8 cellular contexts compared by ENCODE assay signal in the genomic region with DNA sequence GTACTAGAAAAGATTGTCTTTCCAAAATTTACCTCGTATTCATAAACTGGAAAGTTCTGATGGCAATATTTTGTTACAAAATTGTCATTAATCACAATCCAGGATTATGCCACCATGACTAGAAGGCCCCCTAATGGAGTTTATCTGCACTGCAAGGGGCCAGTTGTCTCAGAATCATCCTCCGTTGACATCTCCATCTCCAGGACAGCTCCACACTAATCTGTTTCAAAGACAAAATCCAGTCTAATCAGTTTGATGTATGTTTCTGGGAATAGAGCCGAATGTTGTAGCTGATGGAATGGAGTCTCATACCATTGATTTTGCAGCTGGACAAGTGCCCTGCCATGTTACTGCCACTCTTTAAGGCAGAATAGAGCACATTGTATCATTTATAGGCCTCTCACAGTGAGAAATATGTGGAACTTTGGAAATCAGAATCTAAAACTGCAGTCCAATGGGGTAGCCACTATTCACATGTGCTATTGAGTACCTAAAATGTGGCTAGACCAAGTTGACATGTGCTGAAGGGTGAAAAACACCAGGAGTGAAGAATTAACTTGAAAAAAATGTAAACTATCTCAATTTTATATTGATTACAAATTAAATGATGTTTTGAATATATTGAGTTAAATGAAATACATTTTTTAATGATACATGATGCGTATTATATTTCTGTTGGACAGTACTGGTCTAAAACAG. TPM values are rescaled to one million over a fixed set of nuclear protein-coding genes. Genes with fewer than 3 reads are reported as not detected.
A peak's percentile ranks its signal among the peaks of the same experiment; 100 is the strongest.
DNase-seq lines count a peak whose midpoint lies in the region; ATAC-seq and TF ChIP-seq lines count a peak whose summit lies in the region.

No MANE protein-coding gene starts in this region.

- H3K79me2 ChIP-seq in GM23338 (replicated peaks; ENCODE audit: insufficient read depth): peaks cover under 1% of the 10 kb centered on the region; the same call in 1 of the 2 replicates

- H3K27ac Mint-ChIP-seq in GM23338 (no peak overlapping the region), WTC11 (peak overlapping the region; percentile 85)

- H4K20me1 ChIP-seq in GM23338 (replicated peaks; ENCODE audit: insufficient read depth): no peaks in the 10 kb centered on the region

- ATAC-seq in GM23338 (peak; percentile 57), WTC11 (peak; percentile 16; the same call in 1 of the 2 replicates), GM19463 (IDR thresholded peaks at IDR 0.05; ENCODE audit: unreplicated experiment) (no peak)

- no peak overlapping the region for H3K4me2 ChIP-seq in GM23338

- H3K4me1 Mint-ChIP-seq in GM23338 (peaks cover 47% of the 10 kb centered on the region), WTC11 (peaks cover 55% of the 10 kb centered on the region)

- CTCF ChIA-PET in AG04450 (lab: Charles Lee): interaction anchor here (0.6 to 2.2 kb wide), 5 partner anchors 79 to 300 kb away, joined by 3 to 12 read pairs (median 6); no protein-coding TSS in a partner anchor
- CTCF ChIA-PET in WTC11 (lab: Charles Lee): interaction anchor here (0.6 to 2.5 kb wide), 16 partner anchors 10 to 302 kb away, joined by 3 to 18 read pairs (median 4); a partner anchor contains a TSS

- H3K36me3 Mint-ChIP-seq in GM23338 (ENCODE audit: low read depth) (peaks cover 76% of the 10 kb centered on the region), WTC11 (peaks cover 62% of the 10 kb centered on the region)

- H3K9me3 ChIP-seq in AG04450 (ENCODE audit: control insufficient read depth, insufficient read depth, low read length) (no peaks in the 10 kb centered on the region), prostate gland (no peaks in the 10 kb centered on the region)

- no peak for TF ChIP-seq POLR2A in prostate gland (IDR thresholded peaks at IDR 0.05)

- TF ChIP-seq CTCF in AG04450 (IDR thresholded peaks at IDR 0.05; ENCODE audit: low read depth, low read length) (peak; percentile 47), GM23338 (conservative IDR thresholded peaks at IDR 0.05; ENCODE audit: low read depth in 2 of 2) (peak; percentile 63 to 84), WTC11 (IDR thresholded peaks at IDR 0.05) (peak; percentile 60), prostate gland (IDR thresholded peaks at IDR 0.05) (no peak)

- H3K9me3 Mint-ChIP-seq in GM23338: no peaks in the 10 kb centered on the region; the same call in 2 of the 3 replicates
- H3K9me3 Mint-ChIP-seq in WTC11: no peaks in the 10 kb centered on the region

- H3K4me3 Mint-ChIP-seq in GM23338 (no peak overlapping the region), WTC11 (no peak overlapping the region)

- H3K4me3 ChIP-seq in AG04450 (ENCODE audit: low read depth, low read length) (no peak overlapping the region), GM23338 (no peak overlapping the region), prostate gland (no peak overlapping the region)

- intact Hi-C loops in prostate gland (cut with DNase I): no loop called here

- no peaks in the 10 kb centered on the region for H3K9me2 ChIP-seq in GM23338 (ENCODE audit: insufficient read depth)

- H3K4me1 ChIP-seq in GM23338 (ENCODE audit: insufficient read depth) (peaks cover 16% of the 10 kb centered on the region), prostate gland (replicated peaks) (no peaks in the 10 kb centered on the region)

- H3K27me3 Mint-ChIP-seq in GM23338 (ENCODE audit: insufficient read depth, low read depth, poor library complexity) (peaks cover 7% of the 10 kb centered on the region), WTC11 (ENCODE audit: low read depth) (no peaks in the 10 kb centered on the region)

- H3K27ac ChIP-seq in AG04450 (ENCODE audit: low read depth, low read length): no peak overlapping the region
- peak overlapping the region; percentile 88 for H3K27ac ChIP-seq in GM23338 (ENCODE audit: low read depth)
- H3K27ac ChIP-seq in prostate gland: no peak overlapping the region

- H3K36me3 ChIP-seq in GM23338 (ENCODE audit: insufficient read depth) (peaks cover 33% of the 10 kb centered on the region; the same call in 1 of the 2 replicates), prostate gland (no peaks in the 10 kb centered on the region)

- DNase-seq in AG04450 (ENCODE audit: low read depth, low spot score) (no peak), GM23338 (ENCODE audit: low spot score) (peak; percentile 61), WTC11 (ENCODE audit: low spot score) (peak; percentile 32), islet precursor cell (peak; percentile 39), prostate gland (ENCODE audit: low spot score) (no peak), DMS114 treated with DMSO at 0.1 percent for 48 hours (lab: John Stamatoyannopoulos, UW; ENCODE audit: unreplicated experiment) (no peak), hippocampal formation (lab: John Stamatoyannopoulos, UW) (no peak)

- no peak overlapping the region for H2AFZ ChIP-seq in GM23338

- 75% methylated on average over 4 of the region's 4 CpGs for WGBS in prostate gland

- no peaks in the 10 kb centered on the region for H3K27me3 ChIP-seq in AG04450 (ENCODE audit: control insufficient read depth, insufficient read depth, low read length)
- H3K27me3 ChIP-seq in GM23338 (ENCODE audit: insufficient read depth): no peaks in the 10 kb centered on the region
- H3K27me3 ChIP-seq in prostate gland (replicated peaks; ENCODE audit: insufficient read depth): no peaks in the 10 kb centered on the region

- H3F3A ChIP-seq in GM23338 (replicated peaks; ENCODE audit: low read depth): peaks cover 32% of the 10 kb centered on the region

- POLR2A ChIA-PET in AG04450 (lab: Yijun Ruan, JAX) (interaction anchor here (0.6 to 0.9 kb wide), 2 partner anchors 225 to 300 kb away, joined by 3 read pairs; no protein-coding TSS in a partner anchor), WTC11 (lab: Charles Lee) (interaction anchor here (0.9 to 1.3 kb wide), 2 partner anchors 50 to 92 kb away, joined by 3 to 4 read pairs; no protein-coding TSS in a partner anchor)

TF ChIP-seq in GM23338, 12 proteins besides CTCF, POLR2A, EP300 and RAD21:
- no peak for TF ChIP-seq STAT1 (IDR thresholded peaks at IDR 0.05; ENCODE audit: unreplicated experiment)
- no peak for TF ChIP-seq JUNB (IDR thresholded peaks at IDR 0.05; ENCODE audit: unreplicated experiment)
- no peak for TF ChIP-seq EZH2 (IDR thresholded peaks at IDR 0.05; ENCODE audit: low read depth, unreplicated experiment)
TF ChIP-seq in GM23338: peak in this region for 0.

TF ChIP-seq in WTC11, 78 proteins besides CTCF, POLR2A, EP300 and RAD21:
- TF ChIP-seq PRRX2 (CRISPR knock-in tag; IDR thresholded peaks at IDR 0.05) (peak; percentile 21; the same call in 1 of the 2 replicates), NFATC4 (CRISPR knock-in tag; IDR thresholded peaks at IDR 0.05) (0 out of 2 replicates have a peak, but pooled peaks have one; percentile 39), ZNF232 (CRISPR knock-in tag; IDR thresholded peaks at IDR 0.05) (no peak)
- TF ChIP-seq, protein P1, sequence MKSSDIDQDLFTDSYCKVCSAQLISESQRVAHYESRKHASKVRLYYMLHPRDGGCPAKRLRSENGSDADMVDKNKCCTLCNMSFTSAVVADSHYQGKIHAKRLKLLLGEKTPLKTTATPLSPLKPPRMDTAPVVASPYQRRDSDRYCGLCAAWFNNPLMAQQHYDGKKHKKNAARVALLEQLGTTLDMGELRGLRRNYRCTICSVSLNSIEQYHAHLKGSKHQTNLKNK (CRISPR knock-in tag; IDR thresholded peaks at IDR 0.05): peak; percentile 41; the same call in 1 of the 2 replicates

RNA-seq across cellular contexts. Expression of a gene that starts 38.3 kb away (rescaled TPM):
- polyA plus RNA-seq in AG04450 (2011; rRNA removed) (390 and 549 TPM in 2 replicates), GM23338 (2016; fragmentation: Nextera tagmentation; extraction: Ambion mirVana) (791 and 920 TPM in 2 replicates)
- polyA minus RNA-seq in AG04450 (2011; rRNA and poly(A)+ RNA removed): 95.8 and 143 TPM in 2 replicates
- total RNA-seq in GM23338 (2014; rRNA removed; shearing (Covaris generic)): 131 and 164 TPM in 2 replicates
- total RNA-seq in WTC11 (2021) (500 to 506 TPM (median 502 TPM) in 3 replicates), prostate gland (100 to 1,000 TPM; 124 to 190 TPM)

Comparison
In these comparisons a context has a peak if more than half of its experiments do, and no peak if none do; other contexts are left out.
1. DNase-seq: peak in GM23338 (single experiment), WTC11 (single experiment) and islet precursor cell (single experiment); none in AG04450 (single experiment), prostate gland (single experiment), DMS114 treated with DMSO at 0.1 percent for 48 hours (single experiment) and hippocampal formation (0 of 2).
2. CTCF ChIP-seq: peak in AG04450 (single experiment), GM23338 (2 of 2) and WTC11 (single experiment); none in prostate gland (0 of 4).